In the genomic region with DNA sequence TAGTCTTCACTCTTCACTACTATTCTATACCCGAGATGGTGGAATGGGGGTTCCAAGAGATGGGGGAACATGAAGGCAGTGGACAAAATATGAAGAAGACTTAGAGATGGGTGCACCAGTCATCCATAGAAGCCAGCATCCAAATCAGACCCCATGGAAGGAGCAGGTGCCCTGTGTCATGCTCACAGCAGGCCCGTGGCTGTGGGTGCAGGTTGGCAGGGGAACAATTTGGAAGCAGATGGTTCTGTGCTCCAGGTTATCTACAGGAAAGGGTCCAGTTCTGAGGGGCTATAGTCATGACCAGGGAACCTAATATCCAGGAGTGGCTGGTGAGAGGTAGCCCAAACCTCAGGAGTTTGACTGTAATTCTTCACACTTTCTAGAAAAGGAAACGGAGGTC, we compare ENCODE assay signal across 15 cellular contexts. TPM values are rescaled to one million over a fixed set of nuclear protein-coding genes. Genes with fewer than 3 reads are reported as not detected.
DNase-seq lines count a peak whose midpoint lies in the region; ATAC-seq and TF ChIP-seq lines count a peak whose summit lies in the region.
"Had no signal": no experiment of that assay in that cellular context is flagged by ENCODE, and none has a peak within 500 bp of the region (broad histone marks: within the 10 kb centered on the region; RNA-seq: fewer than 3 reads in every experiment).

No MANE protein-coding gene starts in this region.

- H3K36me3 Mint-ChIP-seq in activated CD4-positive, alpha-beta T cell treated with anti-CD3 and anti-CD28 coated beads, Interleukin-2, amount 10 ng/mL, durations not matched to agents 24 days and 14 days (ENCODE audit: low read depth): no peaks in the 10 kb centered on the region

- no peak for TF ChIP-seq POLR2A in uterus (IDR thresholded peaks at IDR 0.05)

- no peak overlapping the region for H3K27ac Mint-ChIP-seq in activated CD4-positive, alpha-beta T cell treated with anti-CD3 and anti-CD28 coated beads, Interleukin-2, amount 10 ng/mL, durations not matched to agents 24 days and 14 days

- H3K27ac ChIP-seq in mammary epithelial cell (ENCODE audit: insufficient read depth, low read depth, low read length): peak overlapping the region; percentile 82
- H3K27ac ChIP-seq in mesodermal cell (ENCODE audit: low read depth, low read length, severe bottlenecking): peak overlapping the region; percentile 96
- H3K27ac ChIP-seq in uterus: peak overlapping the region; percentile 62 to 75
- H3K27ac ChIP-seq: psoas muscle had no signal

- H3K4me3 ChIP-seq in mammary epithelial cell (replicated peaks in 1 of 3; ENCODE audit: insufficient read depth in 1 of 3, low read depth in 2 of 3, low read length in 3 of 3) (no peak overlapping the region), mesodermal cell (ENCODE audit: extremely low read depth, insufficient read depth, low read length, poor library complexity, severe bottlenecking) (no peak overlapping the region), uterus (no peak overlapping the region)
- H3K4me3 ChIP-seq: psoas muscle had no signal

- 74% methylated on average over 2 of the region's 3 CpGs for WGBS in mammary epithelial cell (ENCODE audit: low coverage, missing lambda C conversion rate)
- 100% methylated on average over 1 of the region's 3 CpGs for WGBS in mesodermal cell (ENCODE audit: insufficient coverage in 2 of 2), 2 experiments

- H3K27me3 Mint-ChIP-seq in activated CD4-positive, alpha-beta T cell treated with anti-CD3 and anti-CD28 coated beads, Interleukin-2, amount 10 ng/mL, durations not matched to agents 24 days and 14 days: peaks cover 4% of the 10 kb centered on the region

- H4K20me1 ChIP-seq in mammary epithelial cell (ENCODE audit: insufficient read depth, low read length): no peaks in the 10 kb centered on the region

- peaks cover 18% of the 10 kb centered on the region for H3K4me1 Mint-ChIP-seq in activated CD4-positive, alpha-beta T cell treated with anti-CD3 and anti-CD28 coated beads, Interleukin-2, amount 10 ng/mL, durations not matched to agents 24 days and 14 days

- ATAC-seq in esophagus mucosa (no peak), HG02798 (IDR thresholded peaks at IDR 0.05; ENCODE audit: poor library complexity, unreplicated experiment) (no peak)
- ATAC-seq: psoas muscle had no signal

- intact Hi-C loops in activated CD4-positive, alpha-beta T cell treated with anti-CD3 and anti-CD28 coated beads, Interleukin-2, amount 10 ng/mL, durations not matched to agents 24 days and 14 days (cut with micrococcal nuclease): no loop called here
- intact Hi-C loops in mammary epithelial cell (cut with micrococcal nuclease): no loop called here
- intact Hi-C loops in uterus (cut with DNase I; ENCODE audit: low total_unique reads): no loop called here

- no peaks in the 10 kb centered on the region for H3K9me3 Mint-ChIP-seq in activated CD4-positive, alpha-beta T cell treated with anti-CD3 and anti-CD28 coated beads, Interleukin-2, amount 10 ng/mL, durations not matched to agents 24 days and 14 days
- H3K9me3 Mint-ChIP-seq: activated T-cell treated with anti-CD3 and anti-CD28 coated beads, Interleukin-2, amount 50 U/mL, for 4 hours had no signal

- H3K27me3 ChIP-seq in mammary epithelial cell (ENCODE audit: insufficient read depth, low read length) (no peaks in the 10 kb centered on the region), uterus (no peaks in the 10 kb centered on the region)

- CTCF ChIA-PET in mammary epithelial cell (lab: Charles Lee; ENCODE audit: low non-redundant PET): no interaction called here

- dilution Hi-C loops in mammary epithelial cell (cut with HindIII; ENCODE audit: low sequenced_read_pairs): no loop called here

- H2AFZ ChIP-seq in mammary epithelial cell (ENCODE audit: low read depth, low read length): no peak overlapping the region

- H3K9ac ChIP-seq in mammary epithelial cell (ENCODE audit: insufficient read depth, low read length): no peak overlapping the region

- H3K79me2 ChIP-seq in mammary epithelial cell (ENCODE audit: insufficient read depth, low read length): no peaks in the 10 kb centered on the region

- in situ Hi-C loops in mammary epithelial cell (cut with MboI; ENCODE audit: low sequenced_read_pairs in 2 of 2): loop anchor here in 1 of 2 donors (5.0 kb wide), 1 partner anchor 203 kb away; no protein-coding TSS in a partner anchor

- H3K4me3 Mint-ChIP-seq in activated CD4-positive, alpha-beta T cell treated with anti-CD3 and anti-CD28 coated beads, Interleukin-2, amount 10 ng/mL, durations not matched to agents 24 days and 14 days: no peak overlapping the region
- H3K4me3 Mint-ChIP-seq: activated T-cell treated with anti-CD3 and anti-CD28 coated beads, Interleukin-2, amount 50 U/mL, for 4 hours had no signal

- no peak overlapping the region for H3K4me2 ChIP-seq in mammary epithelial cell (ENCODE audit: insufficient read depth, low read depth, low read length)

- H3K4me1 ChIP-seq in mammary epithelial cell (ENCODE audit: insufficient read depth, low read length) (peaks cover 65% of the 10 kb centered on the region), mesodermal cell (ENCODE audit: control insufficient read depth, insufficient read depth, low read length, poor library complexity, severe bottlenecking) (peaks cover 61% of the 10 kb centered on the region), uterus (peaks cover 7 to 29% of the 10 kb centered on the region in 2 donors)

- DNase-seq in activated CD4-positive, alpha-beta T cell treated with anti-CD3 and anti-CD28 coated beads, Interleukin-2, amount 10 ng/mL, durations not matched to agents 24 days and 14 days: peak; percentile 37
- DNase-seq in activated CD4-positive, alpha-beta T cell treated with anti-CD3 and anti-CD28 coated beads for 48 hours: no peak
- DNase-seq in mammary epithelial cell (no peak), uterus (no peak), globus pallidus (ENCODE audit: low spot score) (no peak)
- DNase-seq: activated CD4-positive, alpha-beta T cell treated with anti-CD3 and anti-CD28 coated beads for 4 hours; activated T-cell treated with anti-CD3 and anti-CD28 coated beads, Interleukin-2, amount 50 U/mL, for 4 hours; DMS79; left cardiac atrium; NK-92 treated with Interleukin-12 subunit alpha and Interleukin-12 subunit beta, amount 100 ng/mL, for 24 hours; psoas muscle; SHP77 had no signal

- H3K9me3 ChIP-seq in mammary epithelial cell (replicated peaks; ENCODE audit: insufficient read depth, low read length): no peaks in the 10 kb centered on the region
- no peaks in the 10 kb centered on the region for H3K9me3 ChIP-seq in mesodermal cell (ENCODE audit: control insufficient read depth, low read length)
- H3K9me3 ChIP-seq in uterus: no peaks in the 10 kb centered on the region
- H3K9me3 ChIP-seq: psoas muscle had no signal

- no peak for TF ChIP-seq CTCF in mammary epithelial cell (conservative IDR thresholded peaks at IDR 0.05 in 1 of 2, IDR thresholded peaks at IDR 0.05 in 1 of 2; ENCODE audit: extremely low read depth in 1 of 2, insufficient read depth in 1 of 2, low read depth in 1 of 2, low read length in 2 of 2)
- TF ChIP-seq CTCF in uterus (IDR thresholded peaks at IDR 0.05): no peak

- no TSS peak for BruUV-seq in mammary epithelial cell (replicated peaks; lab: Mats Ljungman, UMichigan)

- H3K36me3 ChIP-seq in mammary epithelial cell (ENCODE audit: insufficient read depth, low read length) (no peaks in the 10 kb centered on the region), mesodermal cell (ENCODE audit: control insufficient read depth, insufficient read depth, low read length) (peaks cover 89% of the 10 kb centered on the region), uterus (no peaks in the 10 kb centered on the region)

RNA-seq across cellular contexts. Expression of a gene that starts 9.6 kb away (rescaled TPM):
- total RNA-seq in activated CD4-positive, alpha-beta T cell treated with anti-CD3 and anti-CD28 coated beads, Interleukin-2, amount 10 ng/mL, durations not matched to agents 24 days and 14 days: 1.8 and 3.7 TPM in 2 replicates
- 100 to 1,000 TPM in 1 of 2 donors, 10 to 100 TPM in 1; 50.5 to 173 TPM for total RNA-seq in mammary epithelial cell
- 32.4 TPM for polyA plus RNA-seq in mammary epithelial cell
- polyA minus RNA-seq in mammary epithelial cell: 109 TPM
- polyA plus RNA-seq in mesodermal cell (2013, experiment 1 of 2): 16.6 TPM
- polyA plus RNA-seq in mesodermal cell (2013, experiment 2 of 2): 14.0 TPM
- 10 to 100 TPM; 28.8 to 52.9 (median 36.3) TPM for total RNA-seq in uterus
- 9.8 TPM for total RNA-seq in esophagus mucosa

RNA-seq across cellular contexts. Expression of a gene that starts 20.3 kb away (rescaled TPM):
- not detected in 2 replicates for total RNA-seq in activated CD4-positive, alpha-beta T cell treated with anti-CD3 and anti-CD28 coated beads, Interleukin-2, amount 10 ng/mL, durations not matched to agents 24 days and 14 days
- total RNA-seq in mammary epithelial cell: 10 to 100 TPM; 18.2 to 68.2 TPM
- polyA plus RNA-seq in mammary epithelial cell: 24.9 TPM
- polyA minus RNA-seq in mammary epithelial cell: 35.5 TPM
- 766 TPM for polyA plus RNA-seq in mesodermal cell (2013, experiment 1 of 2)
- polyA plus RNA-seq in mesodermal cell (2013, experiment 2 of 2): 653 TPM
- 100 to 1,000 TPM; 130 to 578 (median 324) TPM for total RNA-seq in uterus
- total RNA-seq in esophagus mucosa: 18.5 TPM

Comparison
In these comparisons a context has a peak if more than half of its experiments do, and no peak if none do; other contexts are left out.
1. RNA of a gene that starts 20.3 kb away (total RNA-seq): 130 to 578 TPM in uterus, 18.2 to 68.2 TPM in mammary epithelial cell and 18.5 TPM in esophagus mucosa (single experiment); not detected in activated CD4-positive, alpha-beta T cell treated with anti-CD3 and anti-CD28 coated beads, Interleukin-2, amount 10 ng/mL, durations not matched to agents 24 days and 14 days; every median in the first group is over 10 times any median in the second.
2. Peak in every context shown above with its lines, with median percentiles within 50 percentile points of each other: H3K27ac ChIP-seq.